In the genomic region with DNA sequence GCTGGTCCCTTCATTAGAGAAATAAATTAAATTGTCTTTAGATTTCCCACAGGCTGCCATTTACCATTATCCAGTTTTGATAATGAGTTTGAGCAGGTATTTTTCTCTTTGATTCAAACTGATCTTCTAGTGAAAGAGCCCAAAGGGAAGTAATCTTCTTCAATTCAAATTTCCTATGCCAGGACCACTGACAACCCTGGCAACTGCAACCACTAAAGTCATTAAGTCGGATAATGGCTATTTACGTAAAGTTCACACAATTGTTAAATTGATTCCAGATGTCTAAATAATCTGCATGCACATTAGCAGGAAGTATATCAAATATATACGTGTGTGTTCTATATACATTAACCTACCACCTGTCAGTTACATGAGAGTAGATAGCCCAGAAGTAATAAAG, we compare ENCODE assay signal across 20 cellular contexts.
"Had no signal": no experiment of that assay in that cellular context is flagged by ENCODE, and none has a peak within 500 bp of the region (broad histone marks: within the 10 kb centered on the region; RNA-seq: fewer than 3 reads in every experiment).

No MANE protein-coding gene starts in this region.

- H3K27me3 ChIP-seq: cardiac muscle cell, esophagus muscularis mucosa, ovary, thyroid gland had no signal

- H3K4me3 ChIP-seq: cardiac muscle cell, esophagus muscularis mucosa, ovary, psoas muscle, thyroid gland had no signal

- H3K4me1 ChIP-seq: esophagus muscularis mucosa, thyroid gland had no signal

- DNase-seq: activated CD4-positive, alpha-beta T cell treated with anti-CD3 and anti-CD28 coated beads for 48 hours; activated CD4-positive, CD25-positive, alpha-beta regulatory T cell; activated CD8-positive, alpha-beta T cell treated with anti-CD3 and anti-CD28 coated beads for 36 hours; activated naive CD4-positive, alpha-beta T cell treated with Interleukin-2 at 50 U/mL for 16 hours; activated naive CD8-positive, alpha-beta T cell treated with anti-CD3 and anti-CD28 coated beads, Interleukin-2, amount 10 ng/mL, durations not matched to agents 7 days and 5 days; activated T-cell treated with anti-CD3 and anti-CD28 coated beads, Interleukin-2, amount 50 U/mL, for 1 hour; amygdala; dermis blood vessel endothelial cell; effector memory CD4-positive, alpha-beta T cell; left cardiac atrium; mesendoderm; naive thymus-derived CD8-positive, alpha-beta T cell; ovary; psoas muscle; right cardiac atrium; stimulated activated CD4-positive, alpha-beta T cell treated with anti-CD3 and anti-CD28 coated beads, Interleukin-2, amount 100 ng/mL, for 24 hours; stimulated activated naive CD4-positive, alpha-beta T cell treated with Interleukin-2 at 50 U/mL for 16 hours; thyroid gland had no signal

- H3K9me3 ChIP-seq: esophagus muscularis mucosa, ovary, psoas muscle, thyroid gland had no signal

- H3K36me3 ChIP-seq: cardiac muscle cell, esophagus muscularis mucosa, ovary, thyroid gland had no signal

- H3K27ac ChIP-seq: cardiac muscle cell, esophagus muscularis mucosa, ovary, psoas muscle, thyroid gland had no signal
